1 cellular context compared by ENCODE assay signal in the genomic region with DNA sequence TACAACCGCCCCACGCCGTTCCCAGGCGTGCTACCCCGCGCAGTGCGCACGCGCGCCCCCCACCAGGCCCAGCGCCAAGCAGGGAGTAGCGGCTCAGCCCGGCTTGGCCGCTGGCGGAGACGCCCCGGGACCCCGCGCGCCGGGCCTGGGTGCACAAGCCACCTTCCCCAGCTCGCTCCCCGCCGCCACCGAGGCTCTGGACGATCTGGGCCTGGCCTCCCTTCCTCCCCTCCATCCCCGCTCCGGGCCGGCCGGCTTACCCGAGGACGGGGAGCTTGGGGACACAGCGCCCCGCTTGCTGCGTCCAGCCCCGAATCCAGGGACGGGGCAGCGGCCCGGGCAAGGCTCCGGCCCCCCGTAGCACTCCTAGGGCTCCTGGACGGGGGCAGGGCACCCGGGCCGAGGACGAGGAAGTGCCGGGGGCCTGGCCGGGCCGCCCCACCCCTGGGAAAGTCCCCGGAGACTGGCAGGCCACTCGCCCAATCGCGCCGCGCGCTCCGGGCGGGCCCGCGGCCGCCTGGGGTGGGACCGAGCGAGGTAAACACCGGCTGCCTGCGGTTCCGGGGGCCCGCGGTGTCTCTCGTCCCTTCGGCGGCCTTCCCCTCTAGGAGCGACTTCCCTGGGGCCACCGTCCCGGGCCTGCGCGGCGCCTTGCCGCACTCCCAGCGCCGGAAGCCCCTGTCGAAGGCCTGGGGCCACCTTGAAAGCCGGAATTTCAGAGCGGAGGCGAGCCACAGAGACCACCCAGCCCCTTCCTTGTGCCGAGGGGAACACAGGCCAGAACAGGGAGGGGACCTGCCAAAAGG.
A peak's percentile ranks its signal among the peaks of the same experiment; 100 is the strongest.
TF ChIP-seq lines count a peak whose summit lies in the region.

A gene with protein sequence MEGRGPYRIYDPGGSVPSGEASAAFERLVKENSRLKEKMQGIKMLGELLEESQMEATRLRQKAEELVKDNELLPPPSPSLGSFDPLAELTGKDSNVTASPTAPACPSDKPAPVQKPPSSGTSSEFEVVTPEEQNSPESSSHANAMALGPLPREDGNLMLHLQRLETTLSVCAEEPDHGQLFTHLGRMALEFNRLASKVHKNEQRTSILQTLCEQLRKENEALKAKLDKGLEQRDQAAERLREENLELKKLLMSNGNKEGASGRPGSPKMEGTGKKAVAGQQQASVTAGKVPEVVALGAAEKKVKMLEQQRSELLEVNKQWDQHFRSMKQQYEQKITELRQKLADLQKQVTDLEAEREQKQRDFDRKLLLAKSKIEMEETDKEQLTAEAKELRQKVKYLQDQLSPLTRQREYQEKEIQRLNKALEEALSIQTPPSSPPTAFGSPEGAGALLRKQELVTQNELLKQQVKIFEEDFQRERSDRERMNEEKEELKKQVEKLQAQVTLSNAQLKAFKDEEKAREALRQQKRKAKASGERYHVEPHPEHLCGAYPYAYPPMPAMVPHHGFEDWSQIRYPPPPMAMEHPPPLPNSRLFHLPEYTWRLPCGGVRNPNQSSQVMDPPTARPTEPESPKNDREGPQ (minus strand): TSS at position 415 of the 806 bp plus-strand sequence. CDS start 15,939 bp downstream, outside the sequence.

TF ChIP-seq in neural cell, 6 proteins besides CTCF, POLR2A, EP300 and RAD21 (continued from another document):
- TF ChIP-seq, protein P1, sequence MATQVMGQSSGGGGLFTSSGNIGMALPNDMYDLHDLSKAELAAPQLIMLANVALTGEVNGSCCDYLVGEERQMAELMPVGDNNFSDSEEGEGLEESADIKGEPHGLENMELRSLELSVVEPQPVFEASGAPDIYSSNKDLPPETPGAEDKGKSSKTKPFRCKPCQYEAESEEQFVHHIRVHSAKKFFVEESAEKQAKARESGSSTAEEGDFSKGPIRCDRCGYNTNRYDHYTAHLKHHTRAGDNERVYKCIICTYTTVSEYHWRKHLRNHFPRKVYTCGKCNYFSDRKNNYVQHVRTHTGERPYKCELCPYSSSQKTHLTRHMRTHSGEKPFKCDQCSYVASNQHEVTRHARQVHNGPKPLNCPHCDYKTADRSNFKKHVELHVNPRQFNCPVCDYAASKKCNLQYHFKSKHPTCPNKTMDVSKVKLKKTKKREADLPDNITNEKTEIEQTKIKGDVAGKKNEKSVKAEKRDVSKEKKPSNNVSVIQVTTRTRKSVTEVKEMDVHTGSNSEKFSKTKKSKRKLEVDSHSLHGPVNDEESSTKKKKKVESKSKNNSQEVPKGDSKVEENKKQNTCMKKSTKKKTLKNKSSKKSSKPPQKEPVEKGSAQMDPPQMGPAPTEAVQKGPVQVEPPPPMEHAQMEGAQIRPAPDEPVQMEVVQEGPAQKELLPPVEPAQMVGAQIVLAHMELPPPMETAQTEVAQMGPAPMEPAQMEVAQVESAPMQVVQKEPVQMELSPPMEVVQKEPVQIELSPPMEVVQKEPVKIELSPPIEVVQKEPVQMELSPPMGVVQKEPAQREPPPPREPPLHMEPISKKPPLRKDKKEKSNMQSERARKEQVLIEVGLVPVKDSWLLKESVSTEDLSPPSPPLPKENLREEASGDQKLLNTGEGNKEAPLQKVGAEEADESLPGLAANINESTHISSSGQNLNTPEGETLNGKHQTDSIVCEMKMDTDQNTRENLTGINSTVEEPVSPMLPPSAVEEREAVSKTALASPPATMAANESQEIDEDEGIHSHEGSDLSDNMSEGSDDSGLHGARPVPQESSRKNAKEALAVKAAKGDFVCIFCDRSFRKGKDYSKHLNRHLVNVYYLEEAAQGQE (IDR thresholded peaks at IDR 0.05; ENCODE audit: borderline replicate concordance): peak; percentile 36
- TF ChIP-seq TAF1 (IDR thresholded peaks at IDR 0.05; ENCODE audit: low read depth) (no peak), SMC3 (conservative IDR thresholded peaks at IDR 0.05; ENCODE audit: poor library complexity) (no peak)
